In the genomic region with DNA sequence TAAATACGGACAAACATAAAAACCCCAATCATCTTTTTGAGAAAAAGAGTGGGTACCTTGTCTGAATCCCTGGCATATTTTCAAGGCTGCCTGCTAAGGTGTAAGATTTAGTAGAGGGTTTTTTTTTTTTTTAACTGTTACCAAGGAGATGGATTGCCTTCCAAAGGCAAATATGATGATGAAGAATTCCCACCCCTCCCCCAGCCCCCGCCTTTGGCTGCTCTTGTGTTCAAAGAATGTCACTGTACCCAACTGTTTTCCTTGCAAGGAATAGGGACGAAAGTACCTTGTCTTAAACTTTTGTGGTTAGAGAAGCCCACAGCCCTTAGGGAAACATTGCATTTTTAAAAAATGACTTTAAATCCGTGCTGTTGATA, we compare ENCODE assay signal across 15 cellular contexts. TPM values are rescaled to one million over a fixed set of nuclear protein-coding genes. Genes with fewer than 3 reads are reported as not detected.
DNase-seq lines count a peak whose midpoint lies in the region; ATAC-seq and TF ChIP-seq lines count a peak whose summit lies in the region.
"Had no signal": no experiment of that assay in that cellular context is flagged by ENCODE, and none has a peak within 500 bp of the region (broad histone marks: within the 10 kb centered on the region; RNA-seq: fewer than 3 reads in every experiment).

No MANE protein-coding gene starts in this region.

- peaks cover 0 to 81% (median 11%) of the 10 kb centered on the region in 4 donors for H3K4me1 ChIP-seq in tibial nerve

- H3K27ac Mint-ChIP-seq in stimulated activated naive CD8-positive, alpha-beta T cell treated with anti-CD3 and anti-CD28 coated beads, Interleukin-15, Interleukin-2, amounts not matched to agents 100 ng/mL and 50 ng/mL, for 24 hours, result peak overlapping the region; percentile 94
- peak overlapping the region; percentile 89 to 97 for H3K27ac Mint-ChIP-seq in T-cell
- peak overlapping the region; percentile 98 for H3K27ac Mint-ChIP-seq in effector memory CD8-positive, alpha-beta T cell
- H3K27ac Mint-ChIP-seq in mesothelial cell of epicardium, result no peak overlapping the region
- H3K27ac Mint-ChIP-seq: nephron progenitor cell had no signal

- 61 to 63% methylated on average over 4 of the region's 4 CpGs for WGBS in tibial nerve, 2 donors

- TF ChIP-seq CTCF in tibial nerve (IDR thresholded peaks at IDR 0.05) (no peak), mesothelial cell of epicardium (IDR thresholded peaks at IDR 0.05; ENCODE audit: unreplicated experiment) (no peak), omental fat pad (IDR thresholded peaks at IDR 0.05) (no peak)

- no peaks in the 10 kb centered on the region for H3K27me3 ChIP-seq in tibial nerve
- H3K27me3 ChIP-seq: suprapubic skin had no signal

- no peaks in the 10 kb centered on the region for H3K9me3 ChIP-seq in tibial nerve
- H3K9me3 ChIP-seq: suprapubic skin had no signal

- POLR2A ChIA-PET in T-cell (lab: Charles Lee), result interaction anchor here in 1 of 2 donors (0.8 to 1.8 kb wide), 2 partner anchors 29 to 31 kb away, joined by 3 to 8 read pairs; no protein-coding TSS in a partner anchor

- peak overlapping the region in 3 of 4 donors; percentile 13 to 70 (median 32) for H3K27ac ChIP-seq in tibial nerve
- H3K27ac ChIP-seq: suprapubic skin had no signal

- no peaks in the 10 kb centered on the region for H3K36me3 Mint-ChIP-seq in stimulated activated naive CD8-positive, alpha-beta T cell treated with anti-CD3 and anti-CD28 coated beads, Interleukin-15, Interleukin-2, amounts not matched to agents 100 ng/mL and 50 ng/mL, for 24 hours (ENCODE audit: low read depth)
- H3K36me3 Mint-ChIP-seq in T-cell (no peaks in the 10 kb centered on the region), mesothelial cell of epicardium (no peaks in the 10 kb centered on the region)
- peaks cover 14% of the 10 kb centered on the region for H3K36me3 Mint-ChIP-seq in effector memory CD8-positive, alpha-beta T cell (ENCODE audit: insufficient read depth)

- no peak for TF ChIP-seq POLR2A in tibial nerve (IDR thresholded peaks at IDR 0.05)

- peaks cover 60% of the 10 kb centered on the region for H3K4me1 Mint-ChIP-seq in stimulated activated naive CD8-positive, alpha-beta T cell treated with anti-CD3 and anti-CD28 coated beads, Interleukin-15, Interleukin-2, amounts not matched to agents 100 ng/mL and 50 ng/mL, for 24 hours (ENCODE audit: low read depth)
- peaks cover 58 to 62% (median 61%) of the 10 kb centered on the region in 3 donors for H3K4me1 Mint-ChIP-seq in T-cell
- H3K4me1 Mint-ChIP-seq in effector memory CD8-positive, alpha-beta T cell (ENCODE audit: low read depth in 2 of 2), result peaks cover 55 to 81% of the 10 kb centered on the region in 2 donors
- H3K4me1 Mint-ChIP-seq in mesothelial cell of epicardium, result peaks cover 5% of the 10 kb centered on the region

- no peaks in the 10 kb centered on the region for H3K36me3 ChIP-seq in tibial nerve
- H3K36me3 ChIP-seq: suprapubic skin had no signal

- no peaks in the 10 kb centered on the region for H3K9me3 Mint-ChIP-seq in stimulated activated naive CD8-positive, alpha-beta T cell treated with anti-CD3 and anti-CD28 coated beads, Interleukin-15, Interleukin-2, amounts not matched to agents 100 ng/mL and 50 ng/mL, for 24 hours
- H3K9me3 Mint-ChIP-seq in T-cell, result no peaks in the 10 kb centered on the region
- H3K9me3 Mint-ChIP-seq in effector memory CD8-positive, alpha-beta T cell, result no peaks in the 10 kb centered on the region
- peaks cover 4% of the 10 kb centered on the region for H3K9me3 Mint-ChIP-seq in mesothelial cell of epicardium
- H3K9me3 Mint-ChIP-seq: nephron progenitor cell had no signal

- no peak for TF ChIP-seq EP300 in tibial nerve (IDR thresholded peaks at IDR 0.05)

- peak overlapping the region; percentile 77 for H3K4me3 Mint-ChIP-seq in stimulated activated naive CD8-positive, alpha-beta T cell treated with anti-CD3 and anti-CD28 coated beads, Interleukin-15, Interleukin-2, amounts not matched to agents 100 ng/mL and 50 ng/mL, for 24 hours
- H3K4me3 Mint-ChIP-seq in T-cell, result peak overlapping the region; percentile 66 to 84 (median 68)
- peak overlapping the region; percentile 71 to 78 for H3K4me3 Mint-ChIP-seq in effector memory CD8-positive, alpha-beta T cell
- no peak overlapping the region for H3K4me3 Mint-ChIP-seq in mesothelial cell of epicardium
- H3K4me3 Mint-ChIP-seq: nephron progenitor cell had no signal

- no peak for ATAC-seq in stimulated activated naive CD8-positive, alpha-beta T cell treated with anti-CD3 and anti-CD28 coated beads, Interleukin-15, Interleukin-2, amounts not matched to agents 100 U/mL and 50 U/mL, for 24 hours
- ATAC-seq in T-cell (replicated peaks in 1 of 4) (no peak), omental fat pad (ENCODE audit: low FRiP score) (no peak)
- no peak for ATAC-seq in effector memory CD8-positive, alpha-beta T cell (replicated peaks)

- no peaks in the 10 kb centered on the region for H3K27me3 Mint-ChIP-seq in stimulated activated naive CD8-positive, alpha-beta T cell treated with anti-CD3 and anti-CD28 coated beads, Interleukin-15, Interleukin-2, amounts not matched to agents 100 ng/mL and 50 ng/mL, for 24 hours
- H3K27me3 Mint-ChIP-seq in T-cell, result no peaks in the 10 kb centered on the region
- no peaks in the 10 kb centered on the region for H3K27me3 Mint-ChIP-seq in effector memory CD8-positive, alpha-beta T cell
- H3K27me3 Mint-ChIP-seq in mesothelial cell of epicardium (ENCODE audit: low read depth), result peaks cover 24% of the 10 kb centered on the region

- DNase-seq in stimulated activated naive CD8-positive, alpha-beta T cell treated with anti-CD3 and anti-CD28 coated beads, Interleukin-15, Interleukin-2, amounts not matched to agents 100 U/mL and 50 U/mL, for 24 hours, result no peak
- DNase-seq in T-cell, result no peak
- no peak for DNase-seq in effector memory CD8-positive, alpha-beta T cell
- no peak for DNase-seq in tibial nerve (ENCODE audit: low spot score in 2 of 2)
- no peak for DNase-seq in mesothelial cell of epicardium (ENCODE audit: low spot score in 2 of 2, unreplicated experiment in 2 of 2)
- no peak for DNase-seq in omental fat pad (ENCODE audit: low spot score)
- no peak for DNase-seq in NCI-H226
- DNase-seq: AML-193, DMS79 treated with DMSO at 0.1 percent for 48 hours, foreskin melanocyte, KBM-7, NCI-H1105 treated with DMSO at 0.1 percent for 48 hours, nephron progenitor cell had no signal

- H3K4me3 ChIP-seq in tibial nerve, result no peak overlapping the region
- H3K4me3 ChIP-seq: suprapubic skin had no signal

- CTCF ChIA-PET in T-cell (lab: Charles Lee), result interaction anchor here (0.5 to 2.3 kb wide), 9 partner anchors 15 to 601 kb away, joined by 3 to 11 read pairs (median 3); a partner anchor contains a TSS

RNA-seq across cellular contexts. Expression of a gene that starts 31.3 kb away (rescaled TPM):
- 10 to 100 TPM; 22.8 to 49.3 (median 28.3) TPM for total RNA-seq in T-cell
- 10 to 100 TPM; 33.7 to 77.8 (median 57.8) TPM for total RNA-seq in tibial nerve
- 8.9 to 9.6 TPM (median 9.4 TPM) in 3 replicates for total RNA-seq in mesothelial cell of epicardium
- 100 to 1,000 TPM in 1 of 4 donors, 10 to 100 TPM in 3; 40.4 to 134 (median 63.6) TPM for total RNA-seq in omental fat pad
